19 cellular contexts compared by ENCODE assay signal in the genomic region with DNA sequence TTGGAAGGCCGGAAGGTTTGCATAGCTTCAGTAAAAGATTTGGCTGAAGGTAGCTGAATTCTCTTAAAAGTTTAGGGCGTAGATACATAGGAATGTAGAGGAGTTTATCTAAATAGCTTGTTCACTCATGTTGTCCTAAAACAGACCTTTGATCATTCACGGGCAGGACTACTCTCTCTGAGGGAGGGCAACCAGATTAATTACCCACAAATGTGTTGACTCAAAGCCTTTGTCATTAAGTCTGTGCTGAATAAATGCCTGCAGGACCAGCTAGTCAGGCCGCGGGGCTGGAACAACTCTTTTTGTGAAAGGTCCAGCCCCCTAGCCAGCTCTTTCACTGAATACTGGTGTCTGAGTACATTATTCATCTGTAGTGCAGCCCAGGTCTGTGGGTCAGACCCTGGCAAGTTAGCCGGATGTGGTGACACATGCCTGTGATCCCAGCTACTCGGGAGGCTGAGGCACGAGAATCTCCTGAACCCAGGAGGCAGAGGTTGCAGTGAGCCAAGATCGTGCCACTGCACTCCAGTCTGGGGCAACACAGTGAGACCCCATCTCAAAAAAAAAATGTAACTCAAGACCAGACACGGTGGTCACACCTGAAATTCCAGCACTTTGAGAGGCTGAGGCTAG.
"Had no signal": no experiment of that assay in that cellular context is flagged by ENCODE, and none has a peak within 500 bp of the region (broad histone marks: within the 10 kb centered on the region; RNA-seq: fewer than 3 reads in every experiment).

No MANE protein-coding gene starts in this region.

- H3K9me3 Mint-ChIP-seq: activated CD4-positive, alpha-beta T cell treated with anti-CD3 and anti-CD28 coated beads, Interleukin-2, amount 10 ng/mL, durations not matched to agents 24 days and 14 days; activated naive CD8-positive, alpha-beta T cell treated with anti-CD3 and anti-CD28 coated beads for 36 hours; activated T-helper 1 cell treated with anti-CD3 and anti-CD28 coated beads, Interleukin-12 subunit alpha, Interleukin-12 subunit beta, Interleukin-2, Interleukin-4 antibody, amounts not matched to agents 30 ng/mL and 10 ng/mL and 1 ng/mL, durations not matched to agents 14 hours and 24 hours and 36 hours; immature natural killer cell; mesothelial cell of epicardium; stimulated activated memory B cell treated with anti-CD40 and anti-IgM and Interleukin-4, amounts not matched to agents 10 μg/mL and 1 μg/mL and 100 μg/mL, for 72 hours had no signal

- H3K36me3 Mint-ChIP-seq: immature natural killer cell, mesothelial cell of epicardium had no signal

- H3K27me3 Mint-ChIP-seq: stimulated activated memory B cell treated with anti-CD40 and anti-IgM and Interleukin-4, amounts not matched to agents 10 μg/mL and 1 μg/mL and 100 μg/mL, for 72 hours had no signal

- H3K27ac ChIP-seq: body of pancreas, esophagus muscularis mucosa, pancreas, tibial nerve, vagina had no signal

- FAIRE-seq: pancreas, TTC549 had no signal

- ATAC-seq: body of pancreas; pancreas; stimulated activated memory B cell treated with anti-CD40 and anti-IgM and Interleukin-4, amounts not matched to agents 10 μg/mL and 1 μg/mL and 100 μg/mL, for 72 hours had no signal

- H3K36me3 ChIP-seq: pancreas, tibial nerve, vagina had no signal

- DNase-seq: activated CD4-positive, alpha-beta T cell treated with anti-CD3 and anti-CD28 coated beads, Interleukin-2, amount 10 ng/mL, durations not matched to agents 24 days and 14 days; activated CD4-positive, CD25-positive, alpha-beta regulatory T cell; activated naive CD8-positive, alpha-beta T cell treated with anti-CD3 and anti-CD28 coated beads for 36 hours; amygdala; body of pancreas; central memory CD4-positive, alpha-beta T cell; cortex of kidney; effector CD4-positive, alpha-beta T cell; foreskin melanocyte; immature natural killer cell had no signal

- H3K27me3 ChIP-seq: body of pancreas, pancreas, tibial nerve, vagina had no signal

- H3K4me3 Mint-ChIP-seq: activated CD4-positive, alpha-beta T cell treated with anti-CD3 and anti-CD28 coated beads, Interleukin-2, amount 10 ng/mL, durations not matched to agents 24 days and 14 days; activated naive CD8-positive, alpha-beta T cell treated with anti-CD3 and anti-CD28 coated beads for 36 hours; activated T-helper 1 cell treated with anti-CD3 and anti-CD28 coated beads, Interleukin-12 subunit alpha, Interleukin-12 subunit beta, Interleukin-2, Interleukin-4 antibody, amounts not matched to agents 30 ng/mL and 10 ng/mL and 1 ng/mL, durations not matched to agents 14 hours and 24 hours and 36 hours; mesothelial cell of epicardium; stimulated activated memory B cell treated with anti-CD40 and anti-IgM and Interleukin-4, amounts not matched to agents 10 μg/mL and 1 μg/mL and 100 μg/mL, for 72 hours had no signal

- H3K4me3 ChIP-seq: body of pancreas, esophagus muscularis mucosa, lung, pancreas, tibial nerve, vagina had no signal

- H3K9me3 ChIP-seq: body of pancreas, esophagus muscularis mucosa, pancreas, tibial nerve, vagina had no signal

- H3K27ac Mint-ChIP-seq: activated CD4-positive, alpha-beta T cell treated with anti-CD3 and anti-CD28 coated beads, Interleukin-2, amount 10 ng/mL, durations not matched to agents 24 days and 14 days; activated naive CD8-positive, alpha-beta T cell treated with anti-CD3 and anti-CD28 coated beads for 36 hours; activated T-helper 1 cell treated with anti-CD3 and anti-CD28 coated beads, Interleukin-12 subunit alpha, Interleukin-12 subunit beta, Interleukin-2, Interleukin-4 antibody, amounts not matched to agents 30 ng/mL and 10 ng/mL and 1 ng/mL, durations not matched to agents 14 hours and 24 hours and 36 hours; mesothelial cell of epicardium; stimulated activated memory B cell treated with anti-CD40 and anti-IgM and Interleukin-4, amounts not matched to agents 10 μg/mL and 1 μg/mL and 100 μg/mL, for 72 hours had no signal
